ENCODE assay signal across 14 cellular contexts in genomic region chr2:100909571-100909970, GRCh38.
"Had no signal": no experiment of that assay in that cellular context is flagged by ENCODE, and none has a peak within 500 bp of the region (broad histone marks: within the 10 kb centered on the region; RNA-seq: fewer than 3 reads in every experiment).

No MANE protein-coding gene starts in this region.

- H3K27ac ChIP-seq: colonic mucosa, parathyroid adenoma, right atrium auricular region, transverse colon had no signal

- H3K27me3 ChIP-seq: colonic mucosa, heart right ventricle, right atrium auricular region, transverse colon had no signal

- ATAC-seq: activated T-cell treated with anti-CD3 and anti-CD28 coated beads, Interleukin-2, amount 50 U/mL, for 72 hours; heart right ventricle; stimulated activated memory B cell treated with anti-CD40 and anti-IgM and Interleukin-4, amounts not matched to agents 10 μg/mL and 1 μg/mL and 100 μg/mL, for 72 hours had no signal

- H3K4me3 ChIP-seq: colonic mucosa, heart right ventricle, right atrium auricular region, transverse colon had no signal

- H3K9me3 ChIP-seq: colonic mucosa, heart right ventricle, right atrium auricular region, transverse colon had no signal

- H3K4me1 ChIP-seq: colonic mucosa, parathyroid adenoma, transverse colon had no signal

- DNase-seq: activated CD4-positive, alpha-beta T cell treated with anti-CD3 and anti-CD28 coated beads for 1 hour; activated CD4-positive, alpha-beta T cell treated with anti-CD3 and anti-CD28 coated beads, Interleukin-2, amount 50 U/mL, for 48 hours; activated T-cell treated with anti-CD3 and anti-CD28 coated beads, Interleukin-2, amount 50 U/mL, for 72 hours; aorta; colonic mucosa; effector CD4-positive, alpha-beta T cell; heart right ventricle; mesendoderm; nephron progenitor cell; T-helper 9 cell; transverse colon had no signal

- H3K36me3 ChIP-seq: colonic mucosa, right atrium auricular region, transverse colon had no signal
